22 cellular contexts compared by ENCODE assay signal in the genomic region with DNA sequence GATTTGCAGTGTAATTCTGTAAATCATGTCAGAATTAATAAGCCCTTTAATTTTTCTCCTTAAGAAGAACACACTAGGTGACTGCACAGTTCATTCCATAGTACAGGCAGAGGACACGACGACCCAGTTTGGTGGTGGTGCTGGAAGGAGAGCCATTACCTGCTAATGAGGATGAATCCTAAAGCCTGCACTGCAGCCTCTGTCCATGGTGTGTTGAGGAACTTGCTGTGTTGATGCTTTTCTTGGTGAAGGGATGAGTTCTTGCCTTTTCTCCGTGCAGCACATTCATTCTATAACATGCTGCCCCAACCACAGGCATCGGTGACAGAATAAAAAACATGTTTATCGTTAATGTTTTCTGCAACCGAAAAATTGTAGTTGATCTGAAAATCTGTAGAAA.
"Had no signal": no experiment of that assay in that cellular context is flagged by ENCODE, and none has a peak within 500 bp of the region (broad histone marks: within the 10 kb centered on the region; RNA-seq: fewer than 3 reads in every experiment).

No MANE protein-coding gene starts in this region.

- H3K36me3 ChIP-seq: colonic mucosa, esophagus squamous epithelium, gastrocnemius medialis, heart right ventricle, left lung, lower lobe of right lung had no signal

- H3K27ac ChIP-seq: colonic mucosa, esophagus squamous epithelium, gastrocnemius medialis, heart right ventricle, left lung, lower lobe of right lung had no signal

- H3K27me3 ChIP-seq: colonic mucosa, gastrocnemius medialis had no signal

- DNase-seq: colonic mucosa; cortex of kidney; effector CD8-positive, alpha-beta T cell; effector memory CD8-positive, alpha-beta T cell; esophagus squamous epithelium; foreskin fibroblast; foreskin melanocyte; gastrocnemius medialis; glutamatergic neuron; head of caudate nucleus; heart right ventricle; hippocampal formation; left cardiac atrium; left lung; left ventricle myocardium superior; lower lobe of right lung; mesenchymal stem cell; mucosa of descending colon; naive B cell; naive thymus-derived CD8-positive, alpha-beta T cell had no signal

- H3K9me3 ChIP-seq: colonic mucosa, esophagus squamous epithelium, gastrocnemius medialis, heart right ventricle, left lung, lower lobe of right lung, mucosa of descending colon had no signal

- H3K4me3 ChIP-seq: colonic mucosa, esophagus squamous epithelium, gastrocnemius medialis, heart right ventricle, left lung, lower lobe of right lung, mucosa of descending colon had no signal

- H3K9me3 Mint-ChIP-seq: dendritic cell treated with granulocyte-macrophage colony-stimulating factor and Interleukin-4, amounts not matched to agents 40 ng/mL and 50 ng/mL, for 4 days; effector memory CD8-positive, alpha-beta T cell; mesothelial cell of epicardium; naive B cell; naive thymus-derived CD8-positive, alpha-beta T cell had no signal

- H3K36me3 Mint-ChIP-seq: mesothelial cell of epicardium; naive B cell; naive thymus-derived CD8-positive, alpha-beta T cell had no signal

- H3K27ac Mint-ChIP-seq: dendritic cell treated with granulocyte-macrophage colony-stimulating factor and Interleukin-4, amounts not matched to agents 40 ng/mL and 50 ng/mL, for 4 days; effector memory CD8-positive, alpha-beta T cell; mesothelial cell of epicardium; naive B cell; naive thymus-derived CD8-positive, alpha-beta T cell had no signal

- ATAC-seq: effector memory CD8-positive, alpha-beta T cell; gastrocnemius medialis; heart right ventricle; left cardiac atrium; left lung; left ventricle myocardium superior; lower lobe of right lung; mucosa of descending colon; naive thymus-derived CD8-positive, alpha-beta T cell had no signal

- H3K4me1 ChIP-seq: colonic mucosa, esophagus squamous epithelium, gastrocnemius medialis, left lung, lower lobe of right lung had no signal

- H3K4me3 Mint-ChIP-seq: dendritic cell treated with granulocyte-macrophage colony-stimulating factor and Interleukin-4, amounts not matched to agents 40 ng/mL and 50 ng/mL, for 4 days; effector memory CD8-positive, alpha-beta T cell; mesothelial cell of epicardium; naive B cell; naive thymus-derived CD8-positive, alpha-beta T cell had no signal

- H3K4me1 Mint-ChIP-seq: naive B cell; naive thymus-derived CD8-positive, alpha-beta T cell had no signal
